Comparison of ENCODE assay signal across 1 cellular context in genomic region chr6:93177451-93177850, GRCh38.
TF ChIP-seq lines count a peak whose summit lies in the region.

No MANE protein-coding gene starts in this region.

TF ChIP-seq in GM23338, 12 proteins besides CTCF, POLR2A, EP300 and RAD21 (continued from another document):
- TF ChIP-seq ZNF462 (CRISPR knock-in tag; IDR thresholded peaks at IDR 0.05), result no peak
- TF ChIP-seq CREB1 (CRISPR knock-in tag; IDR thresholded peaks at IDR 0.05; ENCODE audit: low read depth), result no peak
- no peak for TF ChIP-seq POLR2AphosphoS5 (IDR thresholded peaks at IDR 0.05; ENCODE audit: low read depth)
- TF ChIP-seq EZH2phosphoT487 (IDR thresholded peaks at IDR 0.05; ENCODE audit: unreplicated experiment), result no peak
